22 cellular contexts compared by ENCODE assay signal in genomic region chr1:215502081-215502480, GRCh38.
"Had no signal": no experiment of that assay in that cellular context is flagged by ENCODE, and none has a peak within 500 bp of the region (broad histone marks: within the 10 kb centered on the region; RNA-seq: fewer than 3 reads in every experiment).

No MANE protein-coding gene starts in this region.

- ATAC-seq: K562, Panc1 had no signal

- H3K36me3 Mint-ChIP-seq: IgD-negative memory B cell had no signal

- H3K4me1 Mint-ChIP-seq: IgD-negative memory B cell had no signal

- H3K9me2 ChIP-seq: SK-N-SH had no signal

- H3K27ac Mint-ChIP-seq: IgD-negative memory B cell had no signal

- H3K27ac ChIP-seq: HL-60, KMS-11, RWPE1 had no signal

- DNase-seq: MV-4-11, NCI-H1048, NCI-H1105, NCI-H1417, NCI-H1436 treated with DMSO at 0.1 percent for 48 hours, NCI-H1694, NCI-H187 treated with DMSO at 0.1 percent for 48 hours, NCI-H2029 treated with DMSO at 0.1 percent for 48 hours, NCI-H2107, NCI-H2227 treated with DMSO at 0.1 percent for 48 hours, NCI-H524, NCI-H526 treated with DMSO at 0.1 percent for 48 hours, NCI-H748 treated with DMSO at 0.1 percent for 48 hours, SHP77, SK-N-SH, SW 1271 had no signal

- H3K9me3 ChIP-seq: SK-N-SH had no signal

- H3K9ac ChIP-seq: KMS-11, SK-N-SH had no signal

- H3K4me3 ChIP-seq: K562 had no signal

- H3K4me3 Mint-ChIP-seq: IgD-negative memory B cell had no signal

- H3K4me2 ChIP-seq: KMS-11, SK-N-SH had no signal
